ENCODE assay signal across 2 cellular contexts in genomic region chr1:32886012-32886827, GRCh38.
TF ChIP-seq lines count a peak whose summit lies in the region.

HPCA (plus strand) TSS chr1:32886491; CDS start chr1:32888899, 2,408 bp downstream.

TF ChIP-seq in A549, 52 proteins besides CTCF, POLR2A, EP300 and RAD21 (continued from another document):
- peak; percentile 88 for TF ChIP-seq ATOH8 (CRISPR knock-in tag; IDR thresholded peaks at IDR 0.05; ENCODE audit: low read depth)

TF ChIP-seq in HepG2, 621 proteins besides CTCF, POLR2A, EP300 and RAD21 (continued from another document and continues in another):
- no peak for TF ChIP-seq TFAP4 (IDR thresholded peaks at IDR 0.05; ENCODE audit: borderline replicate concordance, low read depth)
- TF ChIP-seq HNF1A (IDR thresholded peaks at IDR 0.05; ENCODE audit: low read depth) = no peak
- 0 out of 2 replicates have a peak, but pooled peaks have one; percentile 43 for TF ChIP-seq HNF1A (CRISPR knock-in tag; IDR thresholded peaks at IDR 0.05; ENCODE audit: borderline replicate concordance)
- peak; percentile 89 for TF ChIP-seq RXRB (CRISPR knock-in tag; IDR thresholded peaks at IDR 0.05; ENCODE audit: borderline replicate concordance)
- TF ChIP-seq ZC3H4 (CRISPR knock-in tag; IDR thresholded peaks at IDR 0.05; ENCODE audit: borderline replicate concordance) = 0 out of 2 replicates have a peak, but pooled peaks have one; percentile 60
- TF ChIP-seq ZFP36L1 (CRISPR knock-in tag; IDR thresholded peaks at IDR 0.05) = peak; percentile 97
- TF ChIP-seq ZNF280B (CRISPR knock-in tag; IDR thresholded peaks at IDR 0.05; ENCODE audit: borderline replicate concordance) = peak; percentile 96; the same call in 1 of the 2 replicates
- TF ChIP-seq SMAD9 (CRISPR knock-in tag; IDR thresholded peaks at IDR 0.05) = peak; percentile 95
- TF ChIP-seq ZBTB21 (CRISPR knock-in tag; IDR thresholded peaks at IDR 0.05) = peak; percentile 81
- peak; percentile 98 for TF ChIP-seq MED13 (CRISPR knock-in tag; IDR thresholded peaks at IDR 0.05)
- TF ChIP-seq ZUFSP (CRISPR knock-in tag; IDR thresholded peaks at IDR 0.05; ENCODE audit: borderline replicate concordance) = no peak
- peak; percentile 95 for TF ChIP-seq DZIP1 (CRISPR knock-in tag; IDR thresholded peaks at IDR 0.05)
- no peak for TF ChIP-seq RBM39 (IDR thresholded peaks at IDR 0.05; ENCODE audit: low read depth, low read length, poor library complexity, severe bottlenecking)
- peak; percentile 99 for TF ChIP-seq KDM5B (CRISPR knock-in tag; IDR thresholded peaks at IDR 0.05; ENCODE audit: borderline replicate concordance)
- 0 out of 2 replicates have a peak, but pooled peaks have one; percentile 81 for TF ChIP-seq PREB (CRISPR knock-in tag; IDR thresholded peaks at IDR 0.05)
- TF ChIP-seq AGO2 (optimal IDR thresholded peaks at IDR 0.05; ENCODE audit: low read depth, low read length) = no peak
- peak; percentile 95 for TF ChIP-seq ZBTB1 (CRISPR knock-in tag; IDR thresholded peaks at IDR 0.05; ENCODE audit: borderline replicate concordance)
- TF ChIP-seq PAWR (CRISPR knock-in tag; IDR thresholded peaks at IDR 0.05; ENCODE audit: borderline replicate concordance) = 0 out of 2 replicates have a peak, but pooled peaks have one; percentile 78
- TF ChIP-seq ZBTB46 (CRISPR knock-in tag; IDR thresholded peaks at IDR 0.05; ENCODE audit: borderline replicate concordance) = no peak
- TF ChIP-seq HDAC1 (CRISPR knock-in tag; IDR thresholded peaks at IDR 0.05) = peak; percentile 84
- TF ChIP-seq NFYC (CRISPR knock-in tag; IDR thresholded peaks at IDR 0.05) = peak; percentile 56
- TF ChIP-seq SP1 (IDR thresholded peaks at IDR 0.05) = no peak
- TF ChIP-seq SP1 (CRISPR knock-in tag; IDR thresholded peaks at IDR 0.05) = peak; percentile 56; the same call in 1 of the 2 replicates
- TF ChIP-seq ZBTB4 (CRISPR knock-in tag; IDR thresholded peaks at IDR 0.05; ENCODE audit: borderline replicate concordance) = peak; percentile 68; the same call in 1 of the 2 replicates
- peak; percentile 89; the same call in 1 of the 2 replicates for TF ChIP-seq REPIN1 (CRISPR knock-in tag; IDR thresholded peaks at IDR 0.05; ENCODE audit: borderline replicate concordance, low read depth)
- no peak for TF ChIP-seq RFX5 (IDR thresholded peaks at IDR 0.05; ENCODE audit: low read depth, low read length)
- TF ChIP-seq TERF1 (CRISPR knock-in tag; IDR thresholded peaks at IDR 0.05) = 0 out of 2 replicates have a peak, but pooled peaks have one; percentile 50
- TF ChIP-seq SP2 (CRISPR knock-in tag; IDR thresholded peaks at IDR 0.05) = peak; percentile 31; the same call in 1 of the 2 replicates
- no peak for TF ChIP-seq CEBPZ (IDR thresholded peaks at IDR 0.05; ENCODE audit: low read length)
